10 cellular contexts compared by ENCODE assay signal in genomic region chr7:149620961-149621360, GRCh38.
DNase-seq lines count a peak whose midpoint lies in the region; ATAC-seq lines count a peak whose summit lies in the region.
"Had no signal": no experiment of that assay in that cellular context is flagged by ENCODE, and none has a peak within 500 bp of the region (broad histone marks: within the 10 kb centered on the region; RNA-seq: fewer than 3 reads in every experiment).

No MANE protein-coding gene starts in this region.

- H3K4me1 ChIP-seq in HAP-1, result peaks cover 6% of the 10 kb centered on the region

- peak overlapping the region; percentile 66 for H3K27ac Mint-ChIP-seq in activated CD4-positive, alpha-beta memory T cell treated with anti-CD3 and anti-CD28 coated beads for 36 hours

- DNase-seq in activated CD4-positive, alpha-beta memory T cell treated with anti-CD3 and anti-CD28 coated beads for 36 hours, result peak; percentile 90
- DNase-seq in stimulated activated CD4-positive, alpha-beta T cell treated with anti-CD3 and anti-CD28 coated beads, Interleukin-4, amount 100 ng/mL, for 4 hours, result peak; percentile 26 to 41
- DNase-seq in NCI-H2227 treated with DMSO at 0.1 percent for 48 hours (lab: John Stamatoyannopoulos, UW), result no peak
- no peak for DNase-seq in NCI-H82 treated with DMSO at 0.1 percent for 48 hours (lab: John Stamatoyannopoulos, UW; ENCODE audit: unreplicated experiment)
- DNase-seq in HAP-1 (ENCODE audit: low spot score in 2 of 2), result no peak
- DNase-seq in NAMALWA (ENCODE audit: low spot score), result no peak
- DNase-seq: body of pancreas, SIG-M5 had no signal

- intact Hi-C loops in activated CD4-positive, alpha-beta memory T cell treated with anti-CD3 and anti-CD28 coated beads for 36 hours (cut with micrococcal nuclease), result loop anchor here (1.0 to 10.0 kb wide), 6 partner anchors 21 to 496 kb away; partner anchors contain the start of genes ATP6V0E2 and ZNF425

- CTCF ChIA-PET in activated CD4-positive, alpha-beta memory T cell treated with anti-CD3 and anti-CD28 coated beads for 36 hours (lab: Charles Lee), result interaction anchor here (1.2 to 1.3 kb wide), 2 partner anchors 20 to 121 kb away, joined by 4 to 6 read pairs; no protein-coding TSS in a partner anchor

- POLR2A ChIA-PET in activated CD4-positive, alpha-beta memory T cell treated with anti-CD3 and anti-CD28 coated beads for 36 hours (lab: Charles Lee), result interaction anchor here (1.0 kb wide), 1 partner anchor 360 kb away, joined by 4 read pairs; no protein-coding TSS in a partner anchor

- H3K27me3 ChIP-seq in HAP-1 (ENCODE audit: low read depth), result no peaks in the 10 kb centered on the region
- H3K27me3 ChIP-seq: body of pancreas had no signal

- H3K27me3 Mint-ChIP-seq in activated CD4-positive, alpha-beta memory T cell treated with anti-CD3 and anti-CD28 coated beads for 36 hours, result peaks cover 1% of the 10 kb centered on the region

- no peaks in the 10 kb centered on the region for H3K9me3 Mint-ChIP-seq in activated CD4-positive, alpha-beta memory T cell treated with anti-CD3 and anti-CD28 coated beads for 36 hours

- ATAC-seq in GM18868 (IDR thresholded peaks at IDR 0.05; ENCODE audit: unreplicated experiment) (peak; percentile 33), HG02588 (IDR thresholded peaks at IDR 0.05; ENCODE audit: unreplicated experiment) (peak; percentile 45)
- ATAC-seq: body of pancreas had no signal

- H3K4me3 ChIP-seq in HAP-1, result no peak overlapping the region
- H3K4me3 ChIP-seq: body of pancreas had no signal

- peaks cover 49% of the 10 kb centered on the region for H3K4me1 Mint-ChIP-seq in activated CD4-positive, alpha-beta memory T cell treated with anti-CD3 and anti-CD28 coated beads for 36 hours (ENCODE audit: low read depth)

- in situ Hi-C loops in HAP-1 (cut with MboI; ENCODE audit: low sequenced_read_pairs), result no loop called here

- peak overlapping the region; percentile 10 for H3K4me3 Mint-ChIP-seq in activated CD4-positive, alpha-beta memory T cell treated with anti-CD3 and anti-CD28 coated beads for 36 hours

- no peaks in the 10 kb centered on the region for H3K9me3 ChIP-seq in HAP-1
- H3K9me3 ChIP-seq: body of pancreas had no signal

- H3K36me3 ChIP-seq in HAP-1 (replicated peaks), result peaks cover 31% of the 10 kb centered on the region

- peaks cover 43% of the 10 kb centered on the region for H3K36me3 Mint-ChIP-seq in activated CD4-positive, alpha-beta memory T cell treated with anti-CD3 and anti-CD28 coated beads for 36 hours

Comparison
In these comparisons a context has a peak if more than half of its experiments do, and no peak if none do; other contexts are left out.
1. DNase-seq: peak in activated CD4-positive, alpha-beta memory T cell treated with anti-CD3 and anti-CD28 coated beads for 36 hours (single experiment) and stimulated activated CD4-positive, alpha-beta T cell treated with anti-CD3 and anti-CD28 coated beads, Interleukin-4, amount 100 ng/mL, for 4 hours (2 of 2); none in NCI-H2227 treated with DMSO at 0.1 percent for 48 hours (single experiment), NCI-H82 treated with DMSO at 0.1 percent for 48 hours (single experiment), HAP-1 (0 of 2) and NAMALWA (single experiment).